In the genomic region with DNA sequence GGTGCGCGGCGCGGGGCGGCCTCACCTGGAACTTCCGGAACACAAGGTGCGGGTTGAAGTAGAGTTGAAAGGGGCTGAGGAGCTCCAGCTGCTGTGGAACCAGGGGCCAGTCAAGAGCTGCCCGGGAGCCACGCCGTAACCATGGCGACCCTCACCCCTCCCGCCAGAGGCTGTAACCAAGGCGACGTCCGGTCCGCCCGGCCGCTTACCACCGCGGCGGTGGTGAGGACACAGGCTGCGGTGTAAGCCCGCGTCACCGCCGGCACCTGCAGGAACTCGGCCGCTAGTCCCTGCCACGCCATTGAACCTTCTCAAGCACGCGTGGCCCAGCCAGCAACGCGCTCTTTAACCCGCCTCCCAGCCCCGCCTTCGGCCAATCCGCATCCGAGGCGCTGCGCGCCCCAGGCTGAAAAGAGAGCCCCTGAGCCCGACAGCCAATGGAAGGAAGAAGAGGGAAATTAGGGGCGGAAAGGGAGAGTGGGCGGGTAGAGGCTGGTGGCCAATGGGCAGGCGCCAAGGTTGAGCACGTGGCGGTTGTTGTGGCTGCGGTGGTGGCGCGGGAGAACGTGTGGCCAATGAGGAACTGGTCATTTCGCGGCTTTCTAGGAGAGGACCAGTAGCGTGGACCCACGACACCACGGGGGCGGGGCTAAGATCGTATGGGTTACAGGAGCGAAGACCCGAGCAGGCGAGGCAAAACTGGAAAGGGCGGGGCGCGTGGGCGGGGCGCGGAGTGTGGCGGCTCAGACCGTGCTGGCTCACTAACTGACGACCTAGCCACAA, we compare ENCODE assay signal across 8 cellular contexts. TPM values are rescaled to one million over a fixed set of nuclear protein-coding genes. Genes with fewer than 3 reads are reported as not detected.
DNase-seq lines count a peak whose midpoint lies in the region; ATAC-seq, FAIRE-seq and TF ChIP-seq lines count a peak whose summit lies in the region.

A gene (minus strand): TSS at position 321 of the 783 bp plus-strand sequence. CDS start 19 bp downstream, at position 302.

- no peaks in the 10 kb centered on the region for H4K20me1 ChIP-seq in SU-DHL-6 (ENCODE audit: low read depth, low read length)

- ATAC-seq in pancreas, result peak; percentile 86 to 93 (median 88)

- DNase-seq in GM03348 (ENCODE audit: low spot score) (peak; percentile 91), HFFc6 (peak; percentile 92), NCI-H1092 treated with DMSO at 0.1 percent for 48 hours (lab: John Stamatoyannopoulos, UW) (peak; percentile 99), cardiac muscle cell (ENCODE audit: low read depth in 1 of 2, low spot score in 1 of 2) (peak; percentile 99), pancreas (peak; percentile 98 to 100 (median 99)), tibial artery (peak; percentile 98 to 99)
- DNase-seq in activated naive CD8-positive, alpha-beta T cell treated with anti-CD3 and anti-CD28 coated beads, Interleukin-2, amount 50 U/mL, for 16 hours (ENCODE audit: low read depth, low spot score), result peak; percentile 93

- peak; percentile 91 for FAIRE-seq in pancreas (lab: Jason Lieb, UNC)

- H2AFZ ChIP-seq in SU-DHL-6 (ENCODE audit: low read depth, low read length, severe bottlenecking), result peak within 1 kb of the TSS; percentile 55

- intact Hi-C loops in pancreas (cut with DNase I), result no loop called here
- intact Hi-C loops in tibial artery (cut with DNase I; ENCODE audit: low total_unique reads), result no loop called here

- H3K27ac Mint-ChIP-seq in HFFc6, result peak within 1 kb of the TSS; percentile 36

- no peaks in the 10 kb centered on the region for H3K79me2 ChIP-seq in SU-DHL-6 (ENCODE audit: insufficient read depth, low read length)

- H3K4me2 ChIP-seq in SU-DHL-6 (ENCODE audit: low read depth, low read length, poor library complexity, severe bottlenecking), result peak within 1 kb of the TSS; percentile 64

- WGBS in pancreas, 2 donors, result 1% methylated on average over 69 to 70 of the region's 70 CpGs

- H3K36me3 ChIP-seq in SU-DHL-6 (ENCODE audit: low read length) (no peaks in the 10 kb centered on the region), cardiac muscle cell (peaks cover 7% of the 10 kb centered on the region), pancreas (peaks cover 0 to 10% (median 3%) of the 10 kb centered on the region in 3 donors), tibial artery (peaks cover 0 to 36% (median 19%) of the 10 kb centered on the region in 3 donors)

- H3F3A ChIP-seq in SU-DHL-6 (ENCODE audit: insufficient read depth), result peaks cover 22% of the 10 kb centered on the region; the same call in 1 of the 2 replicates

- H3K4me1 ChIP-seq in cardiac muscle cell (ENCODE audit: low read depth), result peaks cover 44% of the 10 kb centered on the region
- peaks cover 0 to 13% (median 13%) of the 10 kb centered on the region in 3 donors for H3K4me1 ChIP-seq in pancreas
- peaks cover 0 to 40% (median 33%) of the 10 kb centered on the region in 4 donors for H3K4me1 ChIP-seq in tibial artery

- no peaks in the 10 kb centered on the region for H3K27me3 ChIP-seq in SU-DHL-6 (ENCODE audit: low read length)
- H3K27me3 ChIP-seq in cardiac muscle cell, result no peaks in the 10 kb centered on the region
- H3K27me3 ChIP-seq in pancreas, result no peaks in the 10 kb centered on the region
- H3K27me3 ChIP-seq in tibial artery, result no peaks in the 10 kb centered on the region

- H3K36me3 Mint-ChIP-seq in HFFc6 (ENCODE audit: low read depth), result peaks cover 12% of the 10 kb centered on the region; the same call in 1 of the 2 replicates

- H3K9me3 ChIP-seq in SU-DHL-6 (ENCODE audit: insufficient read depth, low read length) (no peaks in the 10 kb centered on the region), cardiac muscle cell (ENCODE audit: low read depth) (no peaks in the 10 kb centered on the region), pancreas (no peaks in the 10 kb centered on the region), tibial artery (no peaks in the 10 kb centered on the region)

- H3K9me2 ChIP-seq in SU-DHL-6 (replicated peaks; ENCODE audit: insufficient read depth, low read length), result no peaks in the 10 kb centered on the region

- H3K4me1 Mint-ChIP-seq in HFFc6 (ENCODE audit: low read depth), result peaks cover 22% of the 10 kb centered on the region

- peak within 1 kb of the TSS; percentile 63 for H3K4me3 Mint-ChIP-seq in HFFc6

- peak within 1 kb of the TSS; percentile 41 for H3K4me3 ChIP-seq in SU-DHL-6 (ENCODE audit: insufficient read depth, low read length, poor library complexity, severe bottlenecking)
- peak within 1 kb of the TSS; percentile 35 for H3K4me3 ChIP-seq in cardiac muscle cell
- H3K4me3 ChIP-seq in pancreas, result peak within 1 kb of the TSS; percentile 20 to 72 (median 50)
- H3K4me3 ChIP-seq in tibial artery, result peak within 1 kb of the TSS; percentile 46 to 56

- peak within 1 kb of the TSS; percentile 90 for H3K27ac ChIP-seq in SU-DHL-6 (ENCODE audit: low read depth, low read length)
- H3K27ac ChIP-seq in cardiac muscle cell, result peak within 1 kb of the TSS; percentile 63
- H3K27ac ChIP-seq in pancreas, result peak within 1 kb of the TSS in 3 of 4 donors; percentile 7 to 64 (median 30)
- H3K27ac ChIP-seq in tibial artery, result peak within 1 kb of the TSS in 1 of 2 donors; percentile 1

- TF ChIP-seq CTCF in HFFc6 (IDR thresholded peaks at IDR 0.05) (no peak), SU-DHL-6 (IDR thresholded peaks at IDR 0.05; ENCODE audit: insufficient read depth, low read length, poor library complexity, severe bottlenecking) (no peak), cardiac muscle cell (IDR thresholded peaks at IDR 0.05; ENCODE audit: low read depth, low read length) (no peak), pancreas (IDR thresholded peaks at IDR 0.05) (no peak), tibial artery (IDR thresholded peaks at IDR 0.05) (peak in 1 of 2 experiments; percentile 23)

- peaks cover 25% of the 10 kb centered on the region for H3K27me3 Mint-ChIP-seq in HFFc6 (ENCODE audit: insufficient read depth)

- peaks cover 4% of the 10 kb centered on the region; the same call in 1 of the 2 replicates for H3K9me3 Mint-ChIP-seq in HFFc6

- peak within 1 kb of the TSS; percentile 53 for H3K9ac ChIP-seq in SU-DHL-6 (ENCODE audit: low read length)

RNA-seq across cellular contexts. Expression of the gene that starts here (rescaled TPM):
- under 1 TPM; 0.21 to 0.88 (median 0.40) TPM for total RNA-seq in HFFc6 (2021; fragmentation: NEBNext Ultra II Directional; extraction: Animal tissue kit (Norgen Biotek cat#: 25700))
- total RNA-seq in cardiac muscle cell (18.0 and 46.9 TPM in 2 replicates), pancreas (10 to 100 TPM; 13.0 to 26.5 (median 19.1) TPM)
- polyA plus RNA-seq in cardiac muscle cell (28.9 and 55.3 TPM in 2 replicates), pancreas (10 to 100 TPM; 19.7 to 26.3 TPM)

Comparison
In these comparisons a context has a peak if more than half of its experiments do, and no peak if none do; other contexts are left out.
1. RNA of the gene that starts here (total RNA-seq): 13.0 to 26.5 TPM in pancreas and 18.0 to 46.9 TPM in cardiac muscle cell; 0.21 to 0.88 TPM in HFFc6; every median in the first group is over 4 times any median in the second.
2. Peak in DNase-seq in HFFc6; RNA of the gene not detected or under 1 TPM.
3. Peak in every context shown above with its lines, with median percentiles within 50 percentile points of each other: DNase-seq and H3K4me3 ChIP-seq.